Comparison of ENCODE assay signal across 8 cellular contexts in genomic region chr16:67173808-67174705, GRCh38. TPM values are rescaled to one million over a fixed set of nuclear protein-coding genes. Genes with fewer than 3 reads are reported as not detected.
DNase-seq lines count a peak whose midpoint lies in the region; ATAC-seq and TF ChIP-seq lines count a peak whose summit lies in the region.

No MANE protein-coding gene starts in this region.

- TF ChIP-seq CTCF in Calu3 (IDR thresholded peaks at IDR 0.05; ENCODE audit: unreplicated experiment) = no peak
- no peak for TF ChIP-seq CTCF in GM20000 (IDR thresholded peaks at IDR 0.05; ENCODE audit: extremely low read depth, missing control alignments)
- TF ChIP-seq CTCF in SU-DHL-6 (IDR thresholded peaks at IDR 0.05; ENCODE audit: insufficient read depth, low read length, poor library complexity, severe bottlenecking) = no peak
- peak; percentile 29 for TF ChIP-seq CTCF in astrocyte of the spinal cord (IDR thresholded peaks at IDR 0.05; ENCODE audit: low read depth, low read length)
- peak in 1 of 2 donors; percentile 62 for TF ChIP-seq CTCF in right atrium auricular region (IDR thresholded peaks at IDR 0.05)

- no peak overlapping the region for H3K27ac ChIP-seq in SU-DHL-6 (ENCODE audit: low read depth, low read length)
- H3K27ac ChIP-seq in right atrium auricular region = peak overlapping the region; percentile 90 to 96

- H3K4me3 Mint-ChIP-seq in Calu3 (ENCODE audit: low read depth, unreplicated experiment) = peak overlapping the region; percentile 89

- H3K9ac ChIP-seq in SU-DHL-6 (ENCODE audit: low read length) = peak overlapping the region; percentile 29

- no peaks in the 10 kb centered on the region for H3K79me2 ChIP-seq in SU-DHL-6 (ENCODE audit: insufficient read depth, low read length)

- H3K9me3 ChIP-seq in SU-DHL-6 (ENCODE audit: insufficient read depth, low read length) (no peaks in the 10 kb centered on the region), right atrium auricular region (no peaks in the 10 kb centered on the region)

- H3K9me2 ChIP-seq in SU-DHL-6 (replicated peaks; ENCODE audit: insufficient read depth, low read length) = no peaks in the 10 kb centered on the region

- H2AFZ ChIP-seq in SU-DHL-6 (ENCODE audit: low read depth, low read length, severe bottlenecking) = peak overlapping the region; percentile 5

- H3K36me3 Mint-ChIP-seq in Calu3 (ENCODE audit: insufficient read depth, unreplicated experiment) = peaks cover 58% of the 10 kb centered on the region

- in situ Hi-C loops in astrocyte of the spinal cord (cut with HindIII; ENCODE audit: low sequenced_read_pairs) = no loop called here

- no TSS peak for BruUV-seq in Calu3 (replicated peaks; lab: Mats Ljungman, UMichigan)

- no peaks in the 10 kb centered on the region for H3F3A ChIP-seq in SU-DHL-6 (ENCODE audit: insufficient read depth)

- intact Hi-C loops in Calu3 (cut with micrococcal nuclease; ENCODE audit: unreplicated experiment) = no loop called here
- intact Hi-C loops in posterior vena cava (cut with DNase I) = no loop called here

- peak overlapping the region; percentile 90 for H3K27ac Mint-ChIP-seq in Calu3 (ENCODE audit: unreplicated experiment)

- H3K9me3 Mint-ChIP-seq in Calu3 (ENCODE audit: low read depth, unreplicated experiment) = no peaks in the 10 kb centered on the region

- H3K4me1 ChIP-seq in right atrium auricular region = peaks cover 0 to 72% of the 10 kb centered on the region in 2 donors

- ATAC-seq in HG03159 (IDR thresholded peaks at IDR 0.05; ENCODE audit: unreplicated experiment) = no peak

- peak; percentile 95 for DNase-seq in Calu3
- DNase-seq in GM20000 (ENCODE audit: low spot score) = peak; percentile 80
- DNase-seq in LoVo (ENCODE audit: low spot score) = peak; percentile 91
- peak; percentile 82 for DNase-seq in astrocyte of the spinal cord (ENCODE audit: low read depth, low spot score)
- peak; percentile 91 for DNase-seq in right atrium auricular region (ENCODE audit: low spot score)
- peak; percentile 95 for DNase-seq in posterior vena cava (ENCODE audit: low spot score)

- H3K4me1 Mint-ChIP-seq in Calu3 (ENCODE audit: low read depth, unreplicated experiment) = peaks cover 59% of the 10 kb centered on the region

- H3K4me2 ChIP-seq in SU-DHL-6 (ENCODE audit: low read depth, low read length, poor library complexity, severe bottlenecking) = peak overlapping the region; percentile 51

- H3K27me3 Mint-ChIP-seq in Calu3 (ENCODE audit: unreplicated experiment) = no peaks in the 10 kb centered on the region

- CTCF ChIA-PET in Calu3 (lab: Charles Lee) = interaction anchor here (0.6 to 2.0 kb wide), 6 partner anchors 11 to 238 kb away, joined by 3 to 7 read pairs (median 4); partner anchors contain the start of genes FBXL8 and TRADD

- no peaks in the 10 kb centered on the region for H4K20me1 ChIP-seq in SU-DHL-6 (ENCODE audit: low read depth, low read length)

- H3K36me3 ChIP-seq in SU-DHL-6 (ENCODE audit: low read length) = no peaks in the 10 kb centered on the region
- H3K36me3 ChIP-seq in right atrium auricular region = no peaks in the 10 kb centered on the region

- H3K27me3 ChIP-seq in SU-DHL-6 (ENCODE audit: low read length) = no peaks in the 10 kb centered on the region
- H3K27me3 ChIP-seq in right atrium auricular region = no peaks in the 10 kb centered on the region

- H3K4me3 ChIP-seq in SU-DHL-6 (ENCODE audit: insufficient read depth, low read length, poor library complexity, severe bottlenecking) = peak overlapping the region; percentile 32
- H3K4me3 ChIP-seq in astrocyte of the spinal cord (ENCODE audit: low read depth, low read length) = peak overlapping the region; percentile 30
- H3K4me3 ChIP-seq in right atrium auricular region = peak overlapping the region; percentile 37 to 54

RNA-seq across cellular contexts. Expression of gene NOL3, which starts 3.7 kb away (rescaled TPM):
- total RNA-seq in Calu3 (2022) = 33.5 and 35.7 TPM in 2 replicates
- 100 to 1,000 TPM in 1 of 2 donors, 10 to 100 TPM in 1; 87.5 to 103 TPM for total RNA-seq in right atrium auricular region
- 10 to 100 TPM; 18.8 to 31.6 TPM for total RNA-seq in posterior vena cava

RNA-seq across cellular contexts. Expression of gene HSF4, which starts 9.5 kb away (rescaled TPM):
- 57.1 and 60.7 TPM in 2 replicates for total RNA-seq in Calu3 (2022)
- total RNA-seq in right atrium auricular region = 100 to 1,000 TPM in 1 of 2 donors, 10 to 100 TPM in 1; 15.3 to 157 TPM
- 10 to 100 TPM; 25.8 to 40.1 TPM for total RNA-seq in posterior vena cava

RNA-seq across cellular contexts. Expression of gene MATCAP1, which starts 9.7 kb away (rescaled TPM):
- total RNA-seq in Calu3 (2022) (33.1 and 36.5 TPM in 2 replicates), right atrium auricular region (1 to 10 TPM; 4.2 to 7.8 TPM), posterior vena cava (10 to 100 TPM; 18.3 to 22.1 TPM)

RNA-seq across cellular contexts. Expression of gene FBXL8, which starts 14.3 kb away (rescaled TPM):
- total RNA-seq in Calu3 (2022) = 32.0 and 36.6 TPM in 2 replicates
- total RNA-seq in right atrium auricular region = 10 to 100 TPM in 1 of 2 donors, 1 to 10 TPM in 1; 9.5 to 11.6 TPM
- total RNA-seq in posterior vena cava = 10 to 100 TPM in 1 of 2 donors, 1 to 10 TPM in 1; 9.2 to 13.0 TPM

RNA-seq across cellular contexts. Expression of gene TRADD, which starts 14.3 kb away (rescaled TPM):
- total RNA-seq in Calu3 (2022) = 34.9 and 42.7 TPM in 2 replicates
- 10 to 100 TPM; 12.8 to 16.1 TPM for total RNA-seq in right atrium auricular region
- total RNA-seq in posterior vena cava = 10 to 100 TPM; 15.6 to 17.4 TPM
